Comparison of ENCODE assay signal across 22 cellular contexts in the genomic region with DNA sequence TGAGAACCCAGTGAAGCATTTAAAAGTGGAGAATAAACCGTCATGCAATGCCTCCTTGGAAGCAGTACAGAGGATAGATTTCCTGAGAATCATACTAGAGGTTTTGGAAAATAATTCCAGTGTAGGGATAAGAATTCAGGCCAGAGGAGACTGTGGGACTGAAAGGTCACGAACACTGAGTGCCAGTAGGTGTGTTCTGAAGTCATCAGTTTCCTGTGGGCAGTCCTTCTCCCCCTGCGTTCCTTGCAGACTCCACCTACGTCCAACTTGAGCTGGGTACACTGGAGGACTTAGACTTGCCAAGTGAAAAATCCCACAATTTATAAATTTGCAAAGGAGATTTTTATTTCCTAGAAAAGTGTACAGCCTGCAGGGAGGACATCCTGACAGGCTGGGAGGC.
A peak's percentile ranks its signal among the peaks of the same experiment; 100 is the strongest.
DNase-seq lines count a peak whose midpoint lies in the region; ATAC-seq and TF ChIP-seq lines count a peak whose summit lies in the region.
"Had no signal": no experiment of that assay in that cellular context is flagged by ENCODE, and none has a peak within 500 bp of the region (broad histone marks: within the 10 kb centered on the region; RNA-seq: fewer than 3 reads in every experiment).

No MANE protein-coding gene starts in this region.

- ATAC-seq in heart right ventricle = peak in 5 of 8 donors; percentile 37 to 64 (median 57)
- ATAC-seq in Right ventricle myocardium superior (ENCODE audit: poor library complexity) = no peak
- peak; percentile 77 to 97 for ATAC-seq in right cardiac atrium
- ATAC-seq in HG03571 (IDR thresholded peaks at IDR 0.05; ENCODE audit: unreplicated experiment) = no peak
- ATAC-seq: Panc1 had no signal

- H2BK120ac ChIP-seq in trophoblast cell (ENCODE audit: insufficient read depth, low read length, poor library complexity) = no peak overlapping the region

- no peak overlapping the region for H4K12ac ChIP-seq in trophoblast cell (ENCODE audit: low read depth, low read length)

- H3K27ac ChIP-seq in heart right ventricle (peak overlapping the region in 2 of 10 donors; percentile 7 to 9), right cardiac atrium (ENCODE audit: low read length) (no peak overlapping the region), trophoblast cell (ENCODE audit: low read depth, low read length) (no peak overlapping the region), endodermal cell (ENCODE audit: low read depth, low read length) (no peak overlapping the region)
- H3K27ac ChIP-seq: C4-2B, SJCRH30 had no signal

- H3K4ac ChIP-seq in trophoblast cell (ENCODE audit: low read depth, low read length) = no peak overlapping the region

- H3K14ac ChIP-seq in trophoblast cell (ENCODE audit: low read length) = no peak overlapping the region

- no peak overlapping the region for H3K23ac ChIP-seq in trophoblast cell (ENCODE audit: low read length)

- H3K36me3 Mint-ChIP-seq in endodermal cell (ENCODE audit: low read depth) = no peaks in the 10 kb centered on the region
- H3K36me3 Mint-ChIP-seq: CD8-positive, alpha-beta memory T cell had no signal

- no peak overlapping the region for H4K8ac ChIP-seq in trophoblast cell (ENCODE audit: low read depth, low read length)

- no peak overlapping the region for H3K18ac ChIP-seq in trophoblast cell (ENCODE audit: low read length)

- H3K27me3 ChIP-seq in heart right ventricle (no peaks in the 10 kb centered on the region), right cardiac atrium (ENCODE audit: control insufficient read depth, insufficient read depth) (no peaks in the 10 kb centered on the region), trophoblast cell (ENCODE audit: insufficient read depth, low read length) (no peaks in the 10 kb centered on the region), endodermal cell (ENCODE audit: control insufficient read depth, insufficient read depth, low read length, poor library complexity, severe bottlenecking) (no peaks in the 10 kb centered on the region)

- H3K27me3 Mint-ChIP-seq in endodermal cell (ENCODE audit: insufficient read depth) = no peaks in the 10 kb centered on the region
- H3K27me3 Mint-ChIP-seq: CD8-positive, alpha-beta memory T cell had no signal

- H3K9me3 Mint-ChIP-seq in endodermal cell = no peaks in the 10 kb centered on the region

- peaks cover 4% of the 10 kb centered on the region for H3K79me2 ChIP-seq in trophoblast cell (ENCODE audit: control insufficient read depth, insufficient read depth, low read length, poor library complexity)

- DNase-seq in heart right ventricle (no peak), Right ventricle myocardium superior (no peak), right cardiac atrium (no peak), trophoblast cell (no peak), endodermal cell (no peak), G401 (ENCODE audit: low spot score) (no peak)
- DNase-seq: Calu3; CD8-positive, alpha-beta memory T cell; GF-D8; H9; HFFc6; KG1; NCI-H1092; NCI-H1436 treated with DMSO at 0.1 percent for 48 hours; NCI-H1930; NCI-H524; NCI-H774; NK-92 treated with Interleukin-12 subunit alpha and Interleukin-12 subunit beta, amount 100 ng/mL, for 24 hours; SJCRH30 had no signal

- TF ChIP-seq CTCF in heart right ventricle (IDR thresholded peaks at IDR 0.05) (no peak), endodermal cell (conservative IDR thresholded peaks at IDR 0.05) (no peak)

- H3K4me2 ChIP-seq in trophoblast cell (ENCODE audit: low read length) = no peak overlapping the region

- H3K4me3 ChIP-seq in heart right ventricle (no peak overlapping the region), right cardiac atrium (ENCODE audit: low read length) (no peak overlapping the region), trophoblast cell (ENCODE audit: low read depth, low read length) (no peak overlapping the region), endodermal cell (ENCODE audit: low read length) (no peak overlapping the region)
- H3K4me3 ChIP-seq: SJCRH30 had no signal

- peaks cover 24% of the 10 kb centered on the region for H3K4me1 Mint-ChIP-seq in endodermal cell
- H3K4me1 Mint-ChIP-seq: CD8-positive, alpha-beta memory T cell had no signal

- no peak overlapping the region for H2BK5ac ChIP-seq in trophoblast cell (ENCODE audit: low read depth, low read length, poor library complexity)

- peaks cover 32% of the 10 kb centered on the region for H3K79me1 ChIP-seq in trophoblast cell (ENCODE audit: low read length)

- H3K9me3 ChIP-seq in heart right ventricle = peaks cover 0 to 14% (median 0%) of the 10 kb centered on the region in 11 donors
- H3K9me3 ChIP-seq in right cardiac atrium (ENCODE audit: control insufficient read depth, low read length) = no peaks in the 10 kb centered on the region
- H3K9me3 ChIP-seq in trophoblast cell (ENCODE audit: insufficient read depth, low read depth, low read length) = no peaks in the 10 kb centered on the region
- H3K9me3 ChIP-seq in endodermal cell (ENCODE audit: control insufficient read depth, low read length) = no peaks in the 10 kb centered on the region

- H2BK12ac ChIP-seq in trophoblast cell (ENCODE audit: low read length) = no peak overlapping the region

- intact Hi-C loops in heart right ventricle (cut with DNase I) (no loop called here), Right ventricle myocardium superior (cut with DNase I) (no loop called here), right cardiac atrium (cut with DNase I) (no loop called here)

- H3K4me1 ChIP-seq in heart right ventricle = peaks cover 0 to 10% (median 0%) of the 10 kb centered on the region in 9 donors
- H3K4me1 ChIP-seq in right cardiac atrium (ENCODE audit: control insufficient read depth, insufficient read depth, low read length) = no peaks in the 10 kb centered on the region
- H3K4me1 ChIP-seq in trophoblast cell (ENCODE audit: control insufficient read depth in 1 of 2, insufficient read depth in 2 of 2, low read length in 2 of 2) = peaks cover 12 to 18% of the 10 kb centered on the region in 2 experiments
- H3K4me1 ChIP-seq in endodermal cell (ENCODE audit: control insufficient read depth, insufficient read depth, low read length) = no peaks in the 10 kb centered on the region
- H3K4me1 ChIP-seq: SJCRH30 had no signal

- in situ Hi-C loops in G401 (cut with HindIII; ENCODE audit: low sequenced_read_pairs) = no loop called here

- WGBS in heart right ventricle, 2 donors = 44 to 62% methylated on average over 4 of the region's 4 CpGs
- WGBS in right cardiac atrium = 51% methylated on average over 4 of the region's 4 CpGs
- no CpG with 5 or more reads among the region's 4 CpGs for WGBS in trophoblast cell (ENCODE audit: extremely low coverage, insufficient coverage, insufficient read length)
- WGBS in endodermal cell (ENCODE audit: insufficient coverage in 1 of 2, insufficient read length in 1 of 2), 2 experiments = 87 to 95% methylated on average over 3 to 4 of the region's 4 CpGs

- H3K9ac ChIP-seq in trophoblast cell (ENCODE audit: low read length) = no peak overlapping the region
- H3K9ac ChIP-seq in endodermal cell (ENCODE audit: extremely low read depth, low read length, poor library complexity, severe bottlenecking) = no peak overlapping the region

- H2AK5ac ChIP-seq in trophoblast cell (ENCODE audit: low read length) = no peak overlapping the region

- no peak overlapping the region for H3K27ac Mint-ChIP-seq in endodermal cell
- H3K27ac Mint-ChIP-seq: CD8-positive, alpha-beta memory T cell; H9; HFFc6 had no signal

- H3K4me3 Mint-ChIP-seq in endodermal cell = no peak overlapping the region
- H3K4me3 Mint-ChIP-seq: CD8-positive, alpha-beta memory T cell; H9; HFFc6 had no signal

- H3K36me3 ChIP-seq in heart right ventricle (no peaks in the 10 kb centered on the region), trophoblast cell (ENCODE audit: control insufficient read depth in 1 of 2, insufficient read depth in 2 of 2, low read length in 2 of 2) (no peaks in the 10 kb centered on the region), endodermal cell (ENCODE audit: control insufficient read depth, insufficient read depth, low read length) (no peaks in the 10 kb centered on the region)
- H3K36me3 ChIP-seq: SJCRH30 had no signal

- no peak overlapping the region for H2AFZ ChIP-seq in trophoblast cell (ENCODE audit: insufficient read depth, low read length, poor library complexity)

- H4K91ac ChIP-seq in trophoblast cell (ENCODE audit: low read depth, low read length) = peak overlapping the region; percentile 12

Comparison
In these comparisons a context has a peak if more than half of its experiments do, and no peak if none do; other contexts are left out.
1. ATAC-seq: peak in heart right ventricle (5 of 8) and right cardiac atrium (2 of 2); none in Right ventricle myocardium superior (single experiment) and HG03571 (single experiment).